ENCODE assay signal across 8 cellular contexts in the genomic region with DNA sequence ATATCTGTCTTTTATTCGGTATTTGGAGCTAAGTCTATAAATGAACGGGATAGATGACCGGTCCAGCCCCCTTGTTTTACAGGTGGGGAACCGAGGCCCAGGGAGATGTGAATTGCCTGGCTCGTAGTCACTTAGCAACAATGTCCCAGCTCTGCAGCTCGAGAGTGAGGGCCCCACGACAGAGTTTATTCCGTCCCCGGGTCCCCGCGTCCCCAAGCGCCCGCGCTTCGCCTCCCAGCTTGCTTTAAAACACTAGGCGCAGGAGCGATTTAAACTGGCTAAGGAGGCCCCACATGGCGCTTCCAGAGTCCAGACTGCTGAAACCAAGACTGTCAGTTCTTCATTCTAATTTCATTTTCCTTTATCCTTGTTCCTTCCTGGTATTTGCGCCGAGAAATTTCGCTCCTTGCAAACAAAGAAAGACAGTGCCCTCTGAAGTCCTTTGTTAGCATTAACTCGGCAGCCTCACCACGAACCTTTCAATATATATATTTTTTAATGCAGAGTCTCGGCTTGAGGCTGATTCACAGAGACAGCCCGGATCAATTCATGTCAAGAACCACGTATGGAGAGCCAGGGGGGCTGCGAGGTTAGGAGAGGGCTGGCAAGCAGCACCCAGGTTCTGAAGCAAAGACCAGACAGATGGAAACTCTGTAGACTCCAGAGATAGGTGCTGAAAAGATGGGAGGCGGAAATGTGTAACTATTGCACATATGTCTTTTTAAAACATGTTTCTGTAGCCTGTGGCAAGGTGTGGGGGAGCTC. TPM values are rescaled to one million over a fixed set of nuclear protein-coding genes. Genes with fewer than 3 reads are reported as not detected.
DNase-seq lines count a peak whose midpoint lies in the region; ATAC-seq, FAIRE-seq and TF ChIP-seq lines count a peak whose summit lies in the region.

No MANE protein-coding gene starts in this region.

- H3K9me3 ChIP-seq in heart right ventricle (no peaks in the 10 kb centered on the region), pancreas (no peaks in the 10 kb centered on the region)

- FAIRE-seq in pancreas (lab: Jason Lieb, UNC), result no peak

- WGBS in heart right ventricle, 2 donors, result 5 to 7% methylated on average over 28 of the region's 28 CpGs
- WGBS in pancreas, 2 donors, result 4% methylated on average over 28 of the region's 28 CpGs

- H3K36me3 Mint-ChIP-seq in activated naive CD8-positive, alpha-beta T cell treated with anti-CD3 and anti-CD28 coated beads for 36 hours, result no peaks in the 10 kb centered on the region

- H3K9me3 Mint-ChIP-seq in activated naive CD8-positive, alpha-beta T cell treated with anti-CD3 and anti-CD28 coated beads for 36 hours, result no peaks in the 10 kb centered on the region

- TF ChIP-seq CTCF in AG04449 (IDR thresholded peaks at IDR 0.05; ENCODE audit: insufficient read depth, low read length, missing control alignments) (peak; percentile 58), GM10266 (IDR thresholded peaks at IDR 0.05; ENCODE audit: control insufficient read depth, insufficient read depth, low read depth, missing control alignments) (peak; percentile 61), heart right ventricle (IDR thresholded peaks at IDR 0.05) (peak; percentile 10 to 75 (median 62)), pancreas (IDR thresholded peaks at IDR 0.05) (peak in 3 of 4 donors; percentile 32 to 56 (median 39))

- H3K4me3 ChIP-seq in AG04449 (ENCODE audit: low read depth, low read length), result peak overlapping the region; percentile 96
- peak overlapping the region; percentile 36 to 89 (median 81) for H3K4me3 ChIP-seq in heart right ventricle
- H3K4me3 ChIP-seq in pancreas, result peak overlapping the region; percentile 64 to 81 (median 78)

- H3K4me1 ChIP-seq in heart right ventricle (peaks cover 5 to 58% (median 28%) of the 10 kb centered on the region in 9 donors), pancreas (peaks cover 0 to 5% (median 0%) of the 10 kb centered on the region in 3 donors)

- H3K27ac ChIP-seq in heart right ventricle (peak overlapping the region; percentile 46 to 97 (median 92)), pancreas (peak overlapping the region; percentile 32 to 95 (median 70))

- ATAC-seq in heart right ventricle (peak in 6 of 8 donors; percentile 8 to 54 (median 38)), pancreas (peak; percentile 32 to 60 (median 50)), GM21528 (IDR thresholded peaks at IDR 0.05; ENCODE audit: low FRiP score, unreplicated experiment) (no peak)

- DNase-seq in AG04449 (ENCODE audit: low read depth, low spot score) (peak; percentile 45), GM10266 (ENCODE audit: extremely low spot score) (peak; percentile 31), NCI-H748 treated with DMSO at 0.1 percent for 48 hours (lab: John Stamatoyannopoulos, UW) (peak; percentile 65), heart right ventricle (peak in 1 of 2 donors; percentile 59), pancreas (peak in 4 of 6 donors; percentile 30 to 65 (median 50)), 8988T (no peak)
- DNase-seq in activated naive CD8-positive, alpha-beta T cell treated with anti-CD3 and anti-CD28 coated beads for 36 hours, result peak; percentile 18

- H3K27me3 ChIP-seq in heart right ventricle (no peaks in the 10 kb centered on the region), pancreas (no peaks in the 10 kb centered on the region)

- intact Hi-C loops in heart right ventricle (cut with DNase I) (loop anchor here in 9 of 10 donors (1.0 to 10.0 kb wide), 18 partner anchors 103 to 1047 kb away; no protein-coding TSS in a partner anchor), pancreas (cut with DNase I) (loop anchor here in 1 of 3 donors (5.0 to 10.0 kb wide), 2 partner anchors 240 to 587 kb away; no protein-coding TSS in a partner anchor)

- peaks cover 55% of the 10 kb centered on the region for H3K27me3 Mint-ChIP-seq in activated naive CD8-positive, alpha-beta T cell treated with anti-CD3 and anti-CD28 coated beads for 36 hours

- CTCF ChIA-PET in AG04449 (lab: Yijun Ruan, JAX), result interaction anchor here (0.6 to 10.2 kb wide), 52 partner anchors 8 to 1051 kb away, joined by 3 to 143 read pairs (median 4); no protein-coding TSS in a partner anchor

- no peak overlapping the region for H3K27ac Mint-ChIP-seq in activated naive CD8-positive, alpha-beta T cell treated with anti-CD3 and anti-CD28 coated beads for 36 hours

- POLR2A ChIA-PET in AG04449 (lab: Yijun Ruan, JAX), result interaction anchor here (0.9 to 1.8 kb wide), 3 partner anchors 326 to 735 kb away, joined by 4 read pairs; no protein-coding TSS in a partner anchor

- no peaks in the 10 kb centered on the region for H3K36me3 ChIP-seq in heart right ventricle
- no peaks in the 10 kb centered on the region for H3K36me3 ChIP-seq in pancreas

- peaks cover 26% of the 10 kb centered on the region for H3K4me1 Mint-ChIP-seq in activated naive CD8-positive, alpha-beta T cell treated with anti-CD3 and anti-CD28 coated beads for 36 hours

- peak overlapping the region; percentile 83 for H3K4me3 Mint-ChIP-seq in activated naive CD8-positive, alpha-beta T cell treated with anti-CD3 and anti-CD28 coated beads for 36 hours

RNA-seq across cellular contexts. Expression of gene ENC1, which starts 1.4 kb away (rescaled TPM):
- under 1 TPM; 0.52 to 0.60 TPM for total RNA-seq in activated naive CD8-positive, alpha-beta T cell treated with anti-CD3 and anti-CD28 coated beads for 36 hours
- total RNA-seq in heart right ventricle (1 to 10 TPM; 2.8 to 9.1 (median 4.0) TPM), pancreas (10 to 100 TPM; 21.4 to 63.1 (median 28.5) TPM)
- polyA plus RNA-seq in heart right ventricle (1 to 10 TPM; 2.1 to 2.6 TPM), pancreas (10 to 100 TPM; 21.3 to 26.3 TPM)

RNA-seq across cellular contexts. Expression of gene HEXB, which starts 43.1 kb away (rescaled TPM):
- 10 to 100 TPM; 44.7 to 51.7 TPM for total RNA-seq in activated naive CD8-positive, alpha-beta T cell treated with anti-CD3 and anti-CD28 coated beads for 36 hours
- 100 to 1,000 TPM in 8 of 10 donors, 10 to 100 TPM in 2; 79.4 to 225 (median 115) TPM for total RNA-seq in heart right ventricle
- 10 to 100 TPM; 68.7 to 93.8 TPM for polyA plus RNA-seq in heart right ventricle
- 100 to 1,000 TPM in 2 of 6 donors, 10 to 100 TPM in 4; 59.2 to 140 (median 73.8) TPM for total RNA-seq in pancreas
- 100 to 1,000 TPM in 1 of 2 donors, 10 to 100 TPM in 1; 82.8 to 127 TPM for polyA plus RNA-seq in pancreas
